Comparison of ENCODE assay signal across 8 cellular contexts in genomic region chr22:30246962-30247376, GRCh38. TPM values are rescaled to one million over a fixed set of nuclear protein-coding genes. Genes with fewer than 3 reads are reported as not detected.
DNase-seq lines count a peak whose midpoint lies in the region; ATAC-seq and TF ChIP-seq lines count a peak whose summit lies in the region.

No MANE protein-coding gene starts in this region.

- peaks cover 38% of the 10 kb centered on the region for H3K36me3 Mint-ChIP-seq in activated CD4-positive, alpha-beta T cell treated with anti-CD3 and anti-CD28 coated beads, Interleukin-2, amount 10 ng/mL, durations not matched to agents 7 days and 5 days (ENCODE audit: low read depth)
- H3K36me3 Mint-ChIP-seq in activated T-cell treated with anti-CD3 and anti-CD28 coated beads, Interleukin-2, amount 50 U/mL, for 72 hours (ENCODE audit: insufficient read depth in 2 of 2), result peaks cover 5 to 6% of the 10 kb centered on the region in 2 donors

- H3K4me1 Mint-ChIP-seq in activated CD4-positive, alpha-beta T cell treated with anti-CD3 and anti-CD28 coated beads, Interleukin-2, amount 10 ng/mL, durations not matched to agents 7 days and 5 days, result peaks cover 81% of the 10 kb centered on the region
- H3K4me1 Mint-ChIP-seq in activated T-cell treated with anti-CD3 and anti-CD28 coated beads, Interleukin-2, amount 50 U/mL, for 72 hours (ENCODE audit: low read depth), result peaks cover 84% of the 10 kb centered on the region

- H3K27me3 ChIP-seq in iPS-18a (ENCODE audit: control insufficient read depth, insufficient read depth, low read length) (peaks cover 13% of the 10 kb centered on the region), tibial artery (peaks cover 0 to 58% of the 10 kb centered on the region in 2 donors)

- intact Hi-C loops in tibial artery (cut with DNase I; ENCODE audit: low total_unique reads), result no loop called here

- H3K4me1 ChIP-seq in iPS-18a (ENCODE audit: control insufficient read depth, low read depth, low read length) (no peaks in the 10 kb centered on the region), tibial artery (peaks cover 0 to 37% (median 21%) of the 10 kb centered on the region in 4 donors)

- H3K27me3 Mint-ChIP-seq in activated CD4-positive, alpha-beta T cell treated with anti-CD3 and anti-CD28 coated beads, Interleukin-2, amount 10 ng/mL, durations not matched to agents 7 days and 5 days, result no peaks in the 10 kb centered on the region
- H3K27me3 Mint-ChIP-seq in activated T-cell treated with anti-CD3 and anti-CD28 coated beads, Interleukin-2, amount 50 U/mL, for 72 hours (ENCODE audit: low read depth), result no peaks in the 10 kb centered on the region

- TF ChIP-seq CTCF in tibial artery (IDR thresholded peaks at IDR 0.05), result no peak

- peak overlapping the region; percentile 99 for H3K4me3 Mint-ChIP-seq in activated CD4-positive, alpha-beta T cell treated with anti-CD3 and anti-CD28 coated beads, Interleukin-2, amount 10 ng/mL, durations not matched to agents 7 days and 5 days
- peak overlapping the region; percentile 94 to 99 for H3K4me3 Mint-ChIP-seq in activated T-cell treated with anti-CD3 and anti-CD28 coated beads, Interleukin-2, amount 50 U/mL, for 72 hours

- peak overlapping the region; percentile 95 for H3K27ac Mint-ChIP-seq in activated CD4-positive, alpha-beta T cell treated with anti-CD3 and anti-CD28 coated beads, Interleukin-2, amount 10 ng/mL, durations not matched to agents 7 days and 5 days
- peak overlapping the region; percentile 95 for H3K27ac Mint-ChIP-seq in activated T-cell treated with anti-CD3 and anti-CD28 coated beads, Interleukin-2, amount 50 U/mL, for 72 hours

- DNase-seq in activated CD4-positive, alpha-beta T cell treated with anti-CD3 and anti-CD28 coated beads, Interleukin-2, amount 10 ng/mL, durations not matched to agents 7 days and 5 days, result no peak
- no peak for DNase-seq in activated CD4-positive, alpha-beta T cell treated with anti-CD3 and anti-CD28 coated beads for 1 hour
- peak in 1 of 2 donors; percentile 37 for DNase-seq in activated T-cell treated with anti-CD3 and anti-CD28 coated beads, Interleukin-2, amount 50 U/mL, for 72 hours
- DNase-seq in stimulated activated naive CD8-positive, alpha-beta T cell treated with anti-CD3 and anti-CD28 coated beads, Interleukin-15, Interleukin-2, amounts not matched to agents 100 U/mL and 50 U/mL, for 24 hours, result peak; percentile 45
- DNase-seq in occipital lobe (lab: John Stamatoyannopoulos, UW), result no peak
- DNase-seq in tibial artery, result no peak

- H3K4me3 ChIP-seq in iPS-18a (ENCODE audit: low read length), result peak overlapping the region; percentile 75
- no peak overlapping the region for H3K4me3 ChIP-seq in tibial artery

- CTCF ChIA-PET in activated CD4-positive, alpha-beta T cell treated with anti-CD3 and anti-CD28 coated beads, Interleukin-2, amount 10 ng/mL, durations not matched to agents 7 days and 5 days (lab: Charles Lee), result interaction anchor here (5.3 kb wide), 1 partner anchor 140 kb away, joined by 34 read pairs; no protein-coding TSS in a partner anchor

- H3K27ac ChIP-seq in iPS-18a (ENCODE audit: low read length) (no peak overlapping the region), tibial artery (no peak overlapping the region)

- H3K9me3 ChIP-seq in iPS-18a (ENCODE audit: control insufficient read depth, low read depth, low read length) (no peaks in the 10 kb centered on the region), tibial artery (no peaks in the 10 kb centered on the region)

- POLR2A ChIA-PET in activated CD4-positive, alpha-beta T cell treated with anti-CD3 and anti-CD28 coated beads, Interleukin-2, amount 10 ng/mL, durations not matched to agents 7 days and 5 days (lab: Charles Lee), result interaction anchor here (0.6 to 1.0 kb wide), 5 partner anchors 47 to 327 kb away, joined by 3 read pairs; no protein-coding TSS in a partner anchor

- H3K36me3 ChIP-seq in iPS-18a (ENCODE audit: control insufficient read depth, low read depth, low read length) (no peaks in the 10 kb centered on the region), tibial artery (no peaks in the 10 kb centered on the region)

- ATAC-seq in activated T-cell treated with anti-CD3 and anti-CD28 coated beads, Interleukin-2, amount 50 U/mL, for 72 hours (replicated peaks in 1 of 2), result peak; percentile 22 to 32
- ATAC-seq in stimulated activated naive CD8-positive, alpha-beta T cell treated with anti-CD3 and anti-CD28 coated beads, Interleukin-15, Interleukin-2, amounts not matched to agents 100 U/mL and 50 U/mL, for 24 hours, result no peak
- no peak for ATAC-seq in HG02870 (IDR thresholded peaks at IDR 0.05; ENCODE audit: unreplicated experiment)

- H3K9me3 Mint-ChIP-seq in activated CD4-positive, alpha-beta T cell treated with anti-CD3 and anti-CD28 coated beads, Interleukin-2, amount 10 ng/mL, durations not matched to agents 7 days and 5 days, result no peaks in the 10 kb centered on the region
- no peaks in the 10 kb centered on the region for H3K9me3 Mint-ChIP-seq in activated T-cell treated with anti-CD3 and anti-CD28 coated beads, Interleukin-2, amount 50 U/mL, for 72 hours

- H3K9ac ChIP-seq in iPS-18a (ENCODE audit: low read length), result no peak overlapping the region

RNA-seq across cellular contexts. Expression of gene LIF, which starts 0.4 kb away (rescaled TPM):
- total RNA-seq in activated CD4-positive, alpha-beta T cell treated with anti-CD3 and anti-CD28 coated beads, Interleukin-2, amount 10 ng/mL, durations not matched to agents 7 days and 5 days, result 100 to 1,000 TPM; 102 to 103 TPM
- total RNA-seq in activated T-cell treated with anti-CD3 and anti-CD28 coated beads, Interleukin-2, amount 50 U/mL, for 72 hours, result 10 to 100 TPM; 67.9 to 71.3 TPM
- total RNA-seq in occipital lobe, result not detected

RNA-seq across cellular contexts. Expression of gene OSM, which starts 19.7 kb away (rescaled TPM):
- total RNA-seq in activated CD4-positive, alpha-beta T cell treated with anti-CD3 and anti-CD28 coated beads, Interleukin-2, amount 10 ng/mL, durations not matched to agents 7 days and 5 days, result 10 to 100 TPM; 74.7 to 80.5 TPM
- 10 to 100 TPM; 20.9 to 21.9 TPM for total RNA-seq in activated T-cell treated with anti-CD3 and anti-CD28 coated beads, Interleukin-2, amount 50 U/mL, for 72 hours
- total RNA-seq in occipital lobe, result 0.31 TPM

RNA-seq across cellular contexts. Expression of gene CASTOR1, which starts 42.3 kb away (rescaled TPM):
- 10 to 100 TPM; 16.7 to 20.0 TPM for total RNA-seq in activated CD4-positive, alpha-beta T cell treated with anti-CD3 and anti-CD28 coated beads, Interleukin-2, amount 10 ng/mL, durations not matched to agents 7 days and 5 days
- 1 to 10 TPM; 6.2 to 7.4 TPM for total RNA-seq in activated T-cell treated with anti-CD3 and anti-CD28 coated beads, Interleukin-2, amount 50 U/mL, for 72 hours
- 2.7 TPM for total RNA-seq in occipital lobe

Comparison
In these comparisons a context has a peak if more than half of its experiments do, and no peak if none do; other contexts are left out.
1. ATAC-seq: peak in activated T-cell treated with anti-CD3 and anti-CD28 coated beads, Interleukin-2, amount 50 U/mL, for 72 hours (2 of 2); none in stimulated activated naive CD8-positive, alpha-beta T cell treated with anti-CD3 and anti-CD28 coated beads, Interleukin-15, Interleukin-2, amounts not matched to agents 100 U/mL and 50 U/mL, for 24 hours (single experiment) and HG02870 (single experiment).
2. RNA of gene LIF, which starts 0.4 kb away (total RNA-seq): 102 to 103 TPM in activated CD4-positive, alpha-beta T cell treated with anti-CD3 and anti-CD28 coated beads, Interleukin-2, amount 10 ng/mL, durations not matched to agents 7 days and 5 days and 67.9 to 71.3 TPM in activated T-cell treated with anti-CD3 and anti-CD28 coated beads, Interleukin-2, amount 50 U/mL, for 72 hours; not detected in occipital lobe (single experiment); every median in the first group is over 10 times any median in the second.
3. RNA of gene OSM, which starts 19.7 kb away (total RNA-seq): 74.7 to 80.5 TPM in activated CD4-positive, alpha-beta T cell treated with anti-CD3 and anti-CD28 coated beads, Interleukin-2, amount 10 ng/mL, durations not matched to agents 7 days and 5 days and 20.9 to 21.9 TPM in activated T-cell treated with anti-CD3 and anti-CD28 coated beads, Interleukin-2, amount 50 U/mL, for 72 hours; 0.31 TPM in occipital lobe (single experiment); every median in the first group is over 10 times any median in the second.